ENCODE assay signal across 22 cellular contexts in the genomic region with DNA sequence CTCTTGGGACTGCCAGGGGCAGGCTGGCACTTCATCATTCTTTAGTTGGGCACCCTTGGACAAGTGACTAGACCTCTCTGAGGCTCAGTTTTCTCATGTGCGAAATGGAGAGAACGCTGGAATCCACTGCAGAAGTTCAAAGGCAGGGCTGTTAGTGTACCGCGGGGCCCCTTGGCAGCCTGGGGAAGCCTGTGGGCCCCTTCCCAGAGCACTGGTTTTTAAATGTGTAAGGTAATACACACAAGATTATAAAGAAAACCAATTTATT.
DNase-seq lines count a peak whose midpoint lies in the region; ATAC-seq, FAIRE-seq and TF ChIP-seq lines count a peak whose summit lies in the region.
"Had no signal": no experiment of that assay in that cellular context is flagged by ENCODE, and none has a peak within 500 bp of the region (broad histone marks: within the 10 kb centered on the region; RNA-seq: fewer than 3 reads in every experiment).

No MANE protein-coding gene starts in this region.

- no peaks in the 10 kb centered on the region for H3K4me1 Mint-ChIP-seq in activated CD8-positive, alpha-beta T cell treated with anti-CD3 and anti-CD28 coated beads, Interleukin-2, amount 10 ng/mL, durations not matched to agents 7 days and 5 days (ENCODE audit: low read depth)
- H3K4me1 Mint-ChIP-seq in activated CD8-positive, alpha-beta T cell treated with anti-CD3 and anti-CD28 coated beads for 36 hours (ENCODE audit: low read depth): no peaks in the 10 kb centered on the region
- no peaks in the 10 kb centered on the region for H3K4me1 Mint-ChIP-seq in osteocyte (ENCODE audit: unreplicated experiment)
- H3K4me1 Mint-ChIP-seq in progenitor cell of endocrine pancreas (ENCODE audit: low read depth): no peaks in the 10 kb centered on the region
- H3K4me1 Mint-ChIP-seq: GM23338 had no signal

- H3K27ac Mint-ChIP-seq in activated CD8-positive, alpha-beta T cell treated with anti-CD3 and anti-CD28 coated beads, Interleukin-2, amount 10 ng/mL, durations not matched to agents 7 days and 5 days: no peak overlapping the region
- H3K27ac Mint-ChIP-seq in activated CD8-positive, alpha-beta T cell treated with anti-CD3 and anti-CD28 coated beads for 36 hours: no peak overlapping the region
- no peak overlapping the region for H3K27ac Mint-ChIP-seq in osteocyte (ENCODE audit: unreplicated experiment)
- H3K27ac Mint-ChIP-seq in progenitor cell of endocrine pancreas: no peak overlapping the region
- H3K27ac Mint-ChIP-seq: CD4-positive, alpha-beta T cell; GM23338; HFFc6 had no signal

- peaks cover 0 to under 1% of the 10 kb centered on the region in 2 donors for H3K9me3 ChIP-seq in kidney (ENCODE audit: control insufficient read depth in 1 of 2, low read length in 2 of 2)
- H3K9me3 ChIP-seq: Caco-2 had no signal

- no peak overlapping the region for H3K27ac ChIP-seq in kidney (ENCODE audit: low read depth in 2 of 2, low read length in 2 of 2)
- H3K27ac ChIP-seq: 22Rv1, A549, C4-2B had no signal

- no peak for ATAC-seq in activated CD8-positive, alpha-beta T cell treated with anti-CD3 and anti-CD28 coated beads, Interleukin-2, amount 10 ng/mL, durations not matched to agents 7 days and 5 days
- ATAC-seq in activated CD8-positive, alpha-beta T cell treated with anti-CD3 and anti-CD28 coated beads for 36 hours: no peak
- ATAC-seq in GM21825 (IDR thresholded peaks at IDR 0.05; ENCODE audit: unreplicated experiment) (no peak), GM21619 (IDR thresholded peaks at IDR 0.05; ENCODE audit: unreplicated experiment) (no peak)
- ATAC-seq: HCT116 had no signal

- H3K4me3 Mint-ChIP-seq in activated CD8-positive, alpha-beta T cell treated with anti-CD3 and anti-CD28 coated beads, Interleukin-2, amount 10 ng/mL, durations not matched to agents 7 days and 5 days: no peak overlapping the region
- no peak overlapping the region for H3K4me3 Mint-ChIP-seq in activated CD8-positive, alpha-beta T cell treated with anti-CD3 and anti-CD28 coated beads for 36 hours
- H3K4me3 Mint-ChIP-seq in osteocyte (ENCODE audit: unreplicated experiment) (no peak overlapping the region), progenitor cell of endocrine pancreas (ENCODE audit: low read depth) (no peak overlapping the region)
- H3K4me3 Mint-ChIP-seq: CD4-positive, alpha-beta T cell; GM23338; HFFc6 had no signal

- H3K4me1 ChIP-seq in kidney (ENCODE audit: control insufficient read depth in 1 of 2, insufficient read depth in 1 of 2, low read depth in 1 of 2, low read length in 2 of 2): no peaks in the 10 kb centered on the region
- H3K4me1 ChIP-seq: A549 had no signal

- no peak for FAIRE-seq in kidney (lab: Jason Lieb, UNC)
- FAIRE-seq: A549, D721Med, G401.6, GM12891, GM19239, H54, HTR-8/SVneo had no signal

- H3K27me3 Mint-ChIP-seq in activated CD8-positive, alpha-beta T cell treated with anti-CD3 and anti-CD28 coated beads, Interleukin-2, amount 10 ng/mL, durations not matched to agents 7 days and 5 days (ENCODE audit: low read depth): peaks cover 6% of the 10 kb centered on the region
- H3K27me3 Mint-ChIP-seq in activated CD8-positive, alpha-beta T cell treated with anti-CD3 and anti-CD28 coated beads for 36 hours: peaks cover 7% of the 10 kb centered on the region
- peaks cover 33% of the 10 kb centered on the region for H3K27me3 Mint-ChIP-seq in osteocyte (ENCODE audit: unreplicated experiment)
- peaks cover 49% of the 10 kb centered on the region for H3K27me3 Mint-ChIP-seq in progenitor cell of endocrine pancreas

- peak; percentile 16 for DNase-seq in activated CD8-positive, alpha-beta T cell treated with anti-CD3 and anti-CD28 coated beads, Interleukin-2, amount 10 ng/mL, durations not matched to agents 7 days and 5 days
- DNase-seq in activated CD8-positive, alpha-beta T cell treated with anti-CD3 and anti-CD28 coated beads for 36 hours: no peak
- peak; percentile 40 for DNase-seq in kidney
- peak; percentile 56 for DNase-seq in osteocyte (ENCODE audit: extremely low spot score, unreplicated experiment)
- no peak for DNase-seq in progenitor cell of endocrine pancreas (ENCODE audit: low spot score, unreplicated experiment)
- DNase-seq: AML-193; Caco-2; CD4-positive, alpha-beta T cell; HFFc6 had no signal

- no peaks in the 10 kb centered on the region for H3K36me3 ChIP-seq in kidney (ENCODE audit: control insufficient read depth in 1 of 2, insufficient read depth in 2 of 2, low read length in 2 of 2)

- CTCF ChIA-PET in activated CD8-positive, alpha-beta T cell treated with anti-CD3 and anti-CD28 coated beads, Interleukin-2, amount 10 ng/mL, durations not matched to agents 7 days and 5 days (lab: Charles Lee): no interaction called here
- CTCF ChIA-PET in activated CD8-positive, alpha-beta T cell treated with anti-CD3 and anti-CD28 coated beads for 36 hours (lab: Charles Lee): no interaction called here

- TF ChIP-seq CTCF in activated CD8-positive, alpha-beta T cell treated with anti-CD3 and anti-CD28 coated beads for 36 hours (IDR thresholded peaks at IDR 0.05): no peak
- TF ChIP-seq CTCF in kidney (IDR thresholded peaks at IDR 0.05; ENCODE audit: borderline replicate concordance, extremely low read depth, insufficient read depth) (no peak), osteocyte (IDR thresholded peaks at IDR 0.05) (no peak), progenitor cell of endocrine pancreas (IDR thresholded peaks at IDR 0.05; ENCODE audit: unreplicated experiment) (no peak)

- no peaks in the 10 kb centered on the region for H3K9me3 Mint-ChIP-seq in activated CD8-positive, alpha-beta T cell treated with anti-CD3 and anti-CD28 coated beads, Interleukin-2, amount 10 ng/mL, durations not matched to agents 7 days and 5 days (ENCODE audit: insufficient read depth)
- no peaks in the 10 kb centered on the region for H3K9me3 Mint-ChIP-seq in activated CD8-positive, alpha-beta T cell treated with anti-CD3 and anti-CD28 coated beads for 36 hours
- H3K9me3 Mint-ChIP-seq in osteocyte (ENCODE audit: unreplicated experiment) (no peaks in the 10 kb centered on the region), progenitor cell of endocrine pancreas (ENCODE audit: low read depth) (no peaks in the 10 kb centered on the region)
- H3K9me3 Mint-ChIP-seq: CD4-positive, alpha-beta T cell; GM23338; HFFc6 had no signal

- POLR2A ChIA-PET in activated CD8-positive, alpha-beta T cell treated with anti-CD3 and anti-CD28 coated beads, Interleukin-2, amount 10 ng/mL, durations not matched to agents 7 days and 5 days (lab: Charles Lee): no interaction called here
- POLR2A ChIA-PET in activated CD8-positive, alpha-beta T cell treated with anti-CD3 and anti-CD28 coated beads for 36 hours (lab: Charles Lee): no interaction called here

- no peak overlapping the region for H3K9ac ChIP-seq in kidney (ENCODE audit: low read length in 2 of 2)

- H3K36me3 Mint-ChIP-seq in activated CD8-positive, alpha-beta T cell treated with anti-CD3 and anti-CD28 coated beads, Interleukin-2, amount 10 ng/mL, durations not matched to agents 7 days and 5 days (ENCODE audit: low read depth): no peaks in the 10 kb centered on the region
- H3K36me3 Mint-ChIP-seq in activated CD8-positive, alpha-beta T cell treated with anti-CD3 and anti-CD28 coated beads for 36 hours (ENCODE audit: low read depth): no peaks in the 10 kb centered on the region
- H3K36me3 Mint-ChIP-seq in osteocyte (ENCODE audit: unreplicated experiment) (no peaks in the 10 kb centered on the region), progenitor cell of endocrine pancreas (ENCODE audit: insufficient read depth) (no peaks in the 10 kb centered on the region)

- intact Hi-C loops in activated CD8-positive, alpha-beta T cell treated with anti-CD3 and anti-CD28 coated beads for 36 hours (cut with micrococcal nuclease): no loop called here
- intact Hi-C loops in kidney (cut with DNase I): no loop called here

- no peak overlapping the region for H3K4me3 ChIP-seq in kidney (ENCODE audit: low read length in 2 of 2)
- H3K4me3 ChIP-seq: A549, GM23338 had no signal

Comparison
In these comparisons a context has a peak if more than half of its experiments do, and no peak if none do; other contexts are left out.
1. DNase-seq: peak in activated CD8-positive, alpha-beta T cell treated with anti-CD3 and anti-CD28 coated beads, Interleukin-2, amount 10 ng/mL, durations not matched to agents 7 days and 5 days (single experiment), kidney (single experiment) and osteocyte (single experiment); none in activated CD8-positive, alpha-beta T cell treated with anti-CD3 and anti-CD28 coated beads for 36 hours (single experiment) and progenitor cell of endocrine pancreas (single experiment).